8 cellular contexts compared by ENCODE assay signal in genomic region chr2:32357545-32358482, GRCh38. TPM values are rescaled to one million over a fixed set of nuclear protein-coding genes. Genes with fewer than 3 reads are reported as not detected.
A peak's percentile ranks its signal among the peaks of the same experiment; 100 is the strongest.
DNase-seq lines count a peak whose midpoint lies in the region; ATAC-seq, FAIRE-seq and TF ChIP-seq lines count a peak whose summit lies in the region.

No MANE protein-coding gene starts in this region.

- H2AFZ ChIP-seq in SK-N-SH (ENCODE audit: low read depth) (peak overlapping the region; percentile 65; the same call in 1 of the 2 replicates), GM12878 (ENCODE audit: control insufficient read depth, low read depth, low read length) (peak overlapping the region; percentile 68), smooth muscle cell (ENCODE audit: low read depth) (peak overlapping the region; percentile 19)

- POLR2A ChIA-PET in SK-N-SH (lab: Yijun Ruan, JAX) (no interaction called here), GM12878 (lab: Charles Lee) (interaction anchor here (0.5 kb wide), 1 partner anchor 97 kb away, joined by 4 read pairs; no protein-coding TSS in a partner anchor)

- BruUV-seq in GM12878 (replicated peaks; lab: Mats Ljungman, UMichigan) = TSS peak; percentile 65

- peaks cover 16 to 17% of the 10 kb centered on the region in 2 experiments; a peak in 3 of 4 replicates for H3K4me1 ChIP-seq in SK-N-SH (ENCODE audit: control insufficient read depth in 1 of 2, insufficient read depth in 2 of 2, low read depth in 1 of 2, low read length in 1 of 2)
- peaks cover 4% of the 10 kb centered on the region for H3K4me1 ChIP-seq in GM12878 (ENCODE audit: control insufficient read depth, insufficient read depth, low read length)
- peaks cover 4% of the 10 kb centered on the region for H3K4me1 ChIP-seq in iPS-15b (ENCODE audit: control insufficient read depth, insufficient read depth, low read length)
- peaks cover 22% of the 10 kb centered on the region for H3K4me1 ChIP-seq in smooth muscle cell (ENCODE audit: low read depth)

- H3K36me3 ChIP-seq in SK-N-SH (replicated peaks in 1 of 2; ENCODE audit: control insufficient read depth in 1 of 2, insufficient read depth in 2 of 2, low read length in 1 of 2) (peaks cover 5 to 19% of the 10 kb centered on the region in 2 experiments), GM12878 (ENCODE audit: control insufficient read depth in 2 of 2, insufficient read depth in 2 of 2, low read length in 1 of 2) (no peaks in the 10 kb centered on the region), iPS-15b (ENCODE audit: control insufficient read depth, insufficient read depth, low read length) (no peaks in the 10 kb centered on the region), smooth muscle cell (ENCODE audit: low read depth) (no peaks in the 10 kb centered on the region)

- H3K4me2 ChIP-seq in SK-N-SH (peak overlapping the region; percentile 97), GM12878 (ENCODE audit: control insufficient read depth, insufficient read depth) (peak overlapping the region; percentile 81), smooth muscle cell (peak overlapping the region; percentile 92)

- SMC1A ChIA-PET in GM12878 (lab: Charles Lee; ENCODE audit: uncharacterized antibody, unreplicated experiment) = no interaction called here

- TF ChIP-seq CTCF in SK-N-SH (IDR thresholded peaks at IDR 0.05) (no peak), GM12878 (IDR thresholded peaks at IDR 0.05 in 2 of 3, conservative IDR thresholded peaks at IDR 0.05 in 1 of 3; ENCODE audit: control insufficient read depth in 2 of 3, extremely low read depth in 1 of 3, insufficient read depth in 1 of 3, low read depth in 3 of 3, low read length in 3 of 3) (no peak), smooth muscle cell (IDR thresholded peaks at IDR 0.05; ENCODE audit: borderline replicate concordance, insufficient read depth, poor library complexity, severe bottlenecking) (no peak)

- DNase-seq in NCI-H510A (lab: John Stamatoyannopoulos, UW) = peak; percentile 26
- no peak for DNase-seq in NCI-H510A treated with DMSO at 0.1 percent for 48 hours (lab: John Stamatoyannopoulos, UW)
- peak; percentile 77 for DNase-seq in SK-N-SH
- DNase-seq in GM12878 (ENCODE audit: low read depth, low spot score) = no peak
- peak; percentile 57 for DNase-seq in smooth muscle cell (lab: John Stamatoyannopoulos, UW; ENCODE audit: unreplicated experiment)
- DNase-seq in NOMO-1 treated with DMSO at 0.1 percent for 48 hours (lab: John Stamatoyannopoulos, UW; ENCODE audit: unreplicated experiment) = no peak

- CTCF ChIA-PET in SK-N-SH (lab: Yijun Ruan, JAX) (no interaction called here), GM12878 (lab: Yijun Ruan, JAX) (no interaction called here)

- no peak for FAIRE-seq in GM12878 (lab: Jason Lieb, UNC)

- intact Hi-C loops in GM12878 (cut with micrococcal nuclease; ENCODE audit: unreplicated experiment) = loop anchor here (5.0 kb wide), 2 partner anchors 81 to 191 kb away; partner anchors contain the start of genes SLC30A6 and YIPF4

- H3K27me3 ChIP-seq in SK-N-SH (ENCODE audit: insufficient read depth) (no peaks in the 10 kb centered on the region), GM12878 (replicated peaks in 1 of 2; ENCODE audit: control insufficient read depth in 2 of 2, insufficient read depth in 2 of 2, low read length in 1 of 2) (no peaks in the 10 kb centered on the region), iPS-15b (ENCODE audit: control insufficient read depth, insufficient read depth, low read length) (no peaks in the 10 kb centered on the region), smooth muscle cell (ENCODE audit: low read depth) (no peaks in the 10 kb centered on the region)

- TF ChIP-seq POLR2A in GM12878 (IDR thresholded peaks at IDR 0.05; ENCODE audit: low read depth, low read length) = no peak

- H3F3A ChIP-seq in SK-N-SH (replicated peaks; ENCODE audit: insufficient read depth) = peaks cover 34% of the 10 kb centered on the region
- H3F3A ChIP-seq in smooth muscle cell (ENCODE audit: low read depth) = peaks cover 14% of the 10 kb centered on the region

- H3K9me2 ChIP-seq in SK-N-SH = no peaks in the 10 kb centered on the region

- H3K27ac ChIP-seq in SK-N-SH (ENCODE audit: low read depth in 2 of 2, low read length in 1 of 2) (peak overlapping the region; percentile 85 to 93), GM12878 (ENCODE audit: control insufficient read depth, insufficient read depth) (peak overlapping the region; percentile 91), smooth muscle cell (ENCODE audit: low read depth) (peak overlapping the region; percentile 88)

- peak overlapping the region; percentile 93 for H3K9ac ChIP-seq in SK-N-SH
- H3K9ac ChIP-seq in GM12878 (ENCODE audit: control insufficient read depth, insufficient read depth, low read length) = peak overlapping the region; percentile 96
- peak overlapping the region; percentile 95 for H3K9ac ChIP-seq in iPS-15b (ENCODE audit: low read depth, low read length)
- peak overlapping the region; percentile 90 for H3K9ac ChIP-seq in smooth muscle cell (ENCODE audit: low read depth)

- H4K20me1 ChIP-seq in SK-N-SH (ENCODE audit: insufficient read depth) (peaks cover 48% of the 10 kb centered on the region), GM12878 (ENCODE audit: control insufficient read depth, insufficient read depth) (no peaks in the 10 kb centered on the region; the same call in 1 of the 2 replicates), smooth muscle cell (ENCODE audit: low read depth) (peaks cover 48% of the 10 kb centered on the region)

- RAD21 ChIA-PET in GM12878 (lab: Charles Lee; ENCODE audit: unreplicated experiment) = no interaction called here

- no peak for TF ChIP-seq EP300 in SK-N-SH (IDR thresholded peaks at IDR 0.05; ENCODE audit: borderline replicate concordance in 1 of 2, low read depth in 1 of 2, low read length in 1 of 2)
- TF ChIP-seq EP300 in GM12878 (IDR thresholded peaks at IDR 0.05; ENCODE audit: borderline replicate concordance in 1 of 2, control insufficient read depth in 1 of 2, low read depth in 2 of 2, low read length in 2 of 2) = no peak

- H3K4me3 ChIP-seq in SK-N-SH (ENCODE audit: low read depth in 2 of 2, low read length in 1 of 2) (peak overlapping the region; percentile 81 to 99), GM12878 (peak overlapping the region; percentile 98), iPS-15b (ENCODE audit: low read depth, low read length) (peak overlapping the region; percentile 97), smooth muscle cell (peak overlapping the region; percentile 82)

- H3K9me3 ChIP-seq in SK-N-SH (no peaks in the 10 kb centered on the region), GM12878 (replicated peaks; ENCODE audit: control insufficient read depth, insufficient read depth, low read length) (no peaks in the 10 kb centered on the region; the same call in 2 of the 3 replicates), iPS-15b (ENCODE audit: control insufficient read depth, insufficient read depth, low read length) (no peaks in the 10 kb centered on the region), smooth muscle cell (replicated peaks; ENCODE audit: low read depth) (no peaks in the 10 kb centered on the region)

- TF ChIP-seq RAD21 in SK-N-SH (IDR thresholded peaks at IDR 0.05; ENCODE audit: low read length) = no peak
- TF ChIP-seq RAD21 in GM12878 (IDR thresholded peaks at IDR 0.05; ENCODE audit: insufficient read depth, low read depth, low read length) = no peak

- WGBS in SK-N-SH (ENCODE audit: low lambda C conversion rate) = 3% methylated on average over 46 of the region's 56 CpGs
- 2% methylated on average over 51 of the region's 56 CpGs for WGBS in GM12878 (ENCODE audit: insufficient coverage, insufficient replicate concordance, low lambda C conversion rate, missing lambda C conversion rate)
- 3% methylated on average over 41 of the region's 56 CpGs for WGBS in smooth muscle cell (ENCODE audit: low lambda C conversion rate)

- ATAC-seq in HG02970 (IDR thresholded peaks at IDR 0.05; ENCODE audit: low FRiP score, unreplicated experiment) (peak; percentile 3), GM12878 (peak; percentile 24)

- H3K79me2 ChIP-seq in SK-N-SH (ENCODE audit: insufficient read depth) (peaks cover 57% of the 10 kb centered on the region), GM12878 (ENCODE audit: control insufficient read depth, insufficient read depth, low read length) (peaks cover 64% of the 10 kb centered on the region), smooth muscle cell (ENCODE audit: low read depth) (peaks cover 49% of the 10 kb centered on the region)

- in situ Hi-C loops in GM12878 (cut with MboI) = no loop called here

TF ChIP-seq in SK-N-SH, 30 proteins besides CTCF, POLR2A, EP300 and RAD21 (continues in another document):
- peak; percentile 46; the same call in 1 of the 2 replicates for TF ChIP-seq SIN3A (IDR thresholded peaks at IDR 0.05; ENCODE audit: borderline replicate concordance, low read depth, low read length)
- no peak for TF ChIP-seq MEF2A (IDR thresholded peaks at IDR 0.05; ENCODE audit: borderline replicate concordance, low read depth)

TF ChIP-seq in GM12878, 131 proteins besides CTCF, POLR2A, EP300 and RAD21 (continues in another document):
- no peak for TF ChIP-seq GABPA (IDR thresholded peaks at IDR 0.05; ENCODE audit: low read depth)
- no peak for TF ChIP-seq BHLHE40 (IDR thresholded peaks at IDR 0.05; ENCODE audit: borderline replicate concordance in 1 of 2, low read depth in 2 of 2, low read length in 1 of 2)
- no peak for TF ChIP-seq SUPT20H (IDR thresholded peaks at IDR 0.05; ENCODE audit: borderline replicate concordance, control insufficient read depth, low read depth, low read length)
- no peak for TF ChIP-seq ZNF24 (IDR thresholded peaks at IDR 0.05)
- no peak for TF ChIP-seq SREBF1 (IDR thresholded peaks at IDR 0.05; ENCODE audit: low read length)

RNA-seq across cellular contexts. Expression of gene BIRC6, which starts 1.0 kb away (rescaled TPM):
- polyA plus RNA-seq in SK-N-SH (2012; rRNA removed) = 28.9 and 35.3 TPM in 2 replicates
- 27.4 and 32.0 TPM in 2 replicates for polyA plus RNA-seq in SK-N-SH (2012; cell fraction: cytosol; rRNA removed)
- polyA plus RNA-seq in SK-N-SH (2012; cell fraction: nucleus; rRNA removed) = 39.3 and 76.2 TPM in 2 replicates
- total RNA-seq in GM12878 (2013; cell fraction: nucleolus; rRNA removed) = 827 and 867 TPM in 2 replicates
- total RNA-seq in GM12878 (2014; rRNA removed) = 101 and 118 TPM in 2 replicates
- 118 and 119 TPM in 2 replicates for total RNA-seq in GM12878 (2014; rRNA removed; fragmentation: Illumina TruSeq; extraction: Trizol)
- 86.5 and 90.1 TPM in 2 replicates for total RNA-seq in GM12878 (2021)
- polyA plus RNA-seq in GM12878 (2011; ENCODE audit: low read depth) = 28.2 TPM
- polyA plus RNA-seq in GM12878 (2011; rRNA removed) = 95.0 and 106 TPM in 2 replicates
- polyA plus RNA-seq in GM12878 (2011; cell fraction: cytosol; rRNA removed) = 69.3 and 90.0 TPM in 2 replicates
- polyA plus RNA-seq in GM12878 (2011; cell fraction: nucleus; rRNA removed) = 116 and 122 TPM in 2 replicates
- 34.2 and 43.6 TPM in 2 replicates for polyA plus RNA-seq in GM12878 (2012)
- polyA plus RNA-seq in GM12878 (2014; fragmentation: Illumina TruSeq; extraction: Trizol) = 59.7 and 63.7 TPM in 2 replicates
- 10 to 100 TPM; 18.8 to 30.9 TPM for polyA plus RNA-seq in GM12878 (2014; fragmentation: Nextera tagmentation; extraction: Ambion mirVana)
- 44.8 and 50.2 TPM in 2 replicates for polyA plus RNA-seq in GM12878 (2014; rRNA removed)
- 10 to 100 TPM; 30.1 to 34.6 TPM for polyA plus RNA-seq in GM12878 (2016; fragmentation: Nextera tagmentation; extraction: Ambion mirVana)
- polyA minus RNA-seq in GM12878 (2011; rRNA and poly(A)+ RNA removed) = 978 and 1,104 TPM in 2 replicates
- 99.6 and 130 TPM in 2 replicates for polyA minus RNA-seq in GM12878 (2011; cell fraction: cytosol; rRNA and poly(A)+ RNA removed)
- 317 and 456 TPM in 2 replicates for polyA minus RNA-seq in GM12878 (2011; cell fraction: nucleus; rRNA and poly(A)+ RNA removed)
- 79.8 and 92.3 TPM in 2 replicates for total RNA-seq in smooth muscle cell
- polyA plus RNA-seq in smooth muscle cell = 12.4 and 19.1 TPM in 2 replicates

Comparison
In these comparisons a context has a peak if more than half of its experiments do, and no peak if none do; other contexts are left out.
1. DNase-seq: peak in NCI-H510A (single experiment), SK-N-SH (single experiment) and smooth muscle cell (single experiment); none in NCI-H510A treated with DMSO at 0.1 percent for 48 hours (single experiment), GM12878 (single experiment) and NOMO-1 treated with DMSO at 0.1 percent for 48 hours (single experiment).
2. Peak in every context shown above with its lines, with median percentiles within 50 percentile points of each other: H2AFZ ChIP-seq, H3K27ac ChIP-seq, H3K4me2 ChIP-seq, H3K4me3 ChIP-seq and H3K9ac ChIP-seq.